Comparison of ENCODE assay signal across 19 cellular contexts in genomic region chr11:2838091-2838490, GRCh38.
"Had no signal": no experiment of that assay in that cellular context is flagged by ENCODE, and none has a peak within 500 bp of the region (broad histone marks: within the 10 kb centered on the region; RNA-seq: fewer than 3 reads in every experiment).

No MANE protein-coding gene starts in this region.

- H3K9me3 ChIP-seq: esophagus squamous epithelium, lower lobe of right lung, neutrophil, transverse colon had no signal

- DNase-seq: activated CD4-positive, alpha-beta T cell treated with anti-CD3 and anti-CD28 coated beads for 4 hours; activated CD8-positive, alpha-beta T cell treated with anti-CD3 and anti-CD28 coated beads for 36 hours; activated gamma-delta T cell; activated T-cell treated with anti-CD3 and anti-CD28 coated beads, Interleukin-2, amount 50 U/mL, for 4 hours; esophagus squamous epithelium; immature natural killer cell; lower lobe of right lung; small intestine; stimulated activated CD4-positive, alpha-beta T cell treated with anti-CD3 and anti-CD28 coated beads, Interleukin-4, amount 100 ng/mL, for 24 hours; stimulated activated naive CD4-positive, alpha-beta T cell; substantia nigra; T-helper 2 cell; transverse colon had no signal

- H3K4me1 Mint-ChIP-seq: immature natural killer cell had no signal

- H3K27me3 Mint-ChIP-seq: activated CD8-positive, alpha-beta T cell treated with anti-CD3 and anti-CD28 coated beads for 36 hours had no signal

- H3K4me3 Mint-ChIP-seq: activated CD8-positive, alpha-beta T cell treated with anti-CD3 and anti-CD28 coated beads for 36 hours; activated T-cell treated with anti-CD3 and anti-CD28 coated beads, Interleukin-2, amount 50 U/mL, for 4 hours; central memory CD8-positive, alpha-beta T cell; immature natural killer cell; WTC11 had no signal

- H3K36me3 Mint-ChIP-seq: activated naive CD4-positive, alpha-beta T cell treated with anti-CD3 and anti-CD28 coated beads, Interleukin-2, amount 50 U/mL, for 72 hours; immature natural killer cell; mesothelial cell of epicardium; WTC11 had no signal

- H3K36me3 ChIP-seq: esophagus squamous epithelium, lower lobe of right lung, neutrophil, transverse colon had no signal

- H3K4me3 ChIP-seq: coronary artery, esophagus squamous epithelium, lower lobe of right lung, transverse colon had no signal

- H3K27ac Mint-ChIP-seq: activated CD8-positive, alpha-beta T cell treated with anti-CD3 and anti-CD28 coated beads for 36 hours; activated naive CD4-positive, alpha-beta T cell treated with anti-CD3 and anti-CD28 coated beads, Interleukin-2, amount 50 U/mL, for 72 hours; immature natural killer cell; WTC11 had no signal

- H3K27ac ChIP-seq: coronary artery, esophagus squamous epithelium, neutrophil, transverse colon had no signal

- H3K27me3 ChIP-seq: transverse colon had no signal

- H3K9me3 Mint-ChIP-seq: activated CD8-positive, alpha-beta T cell treated with anti-CD3 and anti-CD28 coated beads for 36 hours; activated naive CD4-positive, alpha-beta T cell treated with anti-CD3 and anti-CD28 coated beads, Interleukin-2, amount 50 U/mL, for 72 hours; activated T-cell treated with anti-CD3 and anti-CD28 coated beads, Interleukin-2, amount 50 U/mL, for 4 hours; central memory CD8-positive, alpha-beta T cell; mesothelial cell of epicardium; WTC11 had no signal
